ENCODE assay signal across 1 cellular context in the genomic region with DNA sequence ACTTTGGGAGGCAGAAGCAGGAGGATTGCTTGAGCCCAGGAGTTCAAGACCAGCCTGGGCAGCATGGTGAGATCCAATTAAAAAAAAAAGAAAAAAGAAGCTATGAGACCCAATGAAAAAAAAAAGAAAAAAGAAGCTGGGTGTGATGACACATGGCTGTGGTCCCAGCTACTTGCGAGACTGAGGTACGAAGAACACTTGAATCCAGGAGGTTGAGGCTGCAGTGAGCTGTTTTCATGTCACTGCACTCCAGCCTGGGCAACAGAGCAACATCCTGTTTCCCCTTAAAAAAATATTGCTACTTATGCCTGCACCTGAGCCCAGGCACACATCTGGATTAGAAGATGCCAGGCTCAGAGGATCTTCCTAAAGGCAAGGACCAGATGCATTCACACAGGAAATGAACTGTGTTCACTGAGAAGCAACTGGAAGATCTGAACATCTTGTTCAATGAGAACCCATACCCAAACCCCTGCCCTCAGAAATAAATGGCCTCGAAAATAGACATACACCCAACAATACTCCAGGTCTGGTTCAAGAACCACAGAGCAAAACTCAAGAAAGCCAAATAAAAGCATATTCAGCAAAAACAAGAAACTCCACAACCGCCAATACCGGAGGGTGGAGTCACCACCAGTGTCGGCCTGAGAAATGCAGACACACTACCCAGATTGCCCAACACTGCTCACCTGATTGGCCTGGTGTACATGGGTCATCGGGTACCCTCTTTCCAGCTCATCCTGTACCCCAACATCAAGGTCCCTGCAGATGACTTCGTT.
TF ChIP-seq lines count a peak whose summit lies in the region.

No MANE protein-coding gene starts in this region.

TF ChIP-seq in K562, 482 proteins besides CTCF, POLR2A, EP300 and RAD21 (continued from another document):
- TF ChIP-seq, protein P1, sequence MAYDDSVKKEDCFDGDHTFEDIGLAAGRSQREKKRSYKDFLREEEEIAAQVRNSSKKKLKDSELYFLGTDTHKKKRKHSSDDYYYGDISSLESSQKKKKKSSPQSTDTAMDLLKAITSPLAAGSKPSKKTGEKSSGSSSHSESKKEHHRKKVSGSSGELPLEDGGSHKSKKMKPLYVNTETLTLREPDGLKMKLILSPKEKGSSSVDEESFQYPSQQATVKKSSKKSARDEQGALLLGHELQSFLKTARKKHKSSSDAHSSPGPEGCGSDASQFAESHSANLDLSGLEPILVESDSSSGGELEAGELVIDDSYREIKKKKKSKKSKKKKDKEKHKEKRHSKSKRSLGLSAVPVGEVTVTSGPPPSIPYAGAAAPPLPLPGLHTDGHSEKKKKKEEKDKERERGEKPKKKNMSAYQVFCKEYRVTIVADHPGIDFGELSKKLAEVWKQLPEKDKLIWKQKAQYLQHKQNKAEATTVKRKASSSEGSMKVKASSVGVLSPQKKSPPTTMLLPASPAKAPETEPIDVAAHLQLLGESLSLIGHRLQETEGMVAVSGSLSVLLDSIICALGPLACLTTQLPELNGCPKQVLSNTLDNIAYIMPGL (CRISPR knock-in tag; IDR thresholded peaks at IDR 0.05) = no peak
- TF ChIP-seq RB1 (IDR thresholded peaks at IDR 0.05; ENCODE audit: low read depth) (no peak), FOXP1 (CRISPR knock-in tag; IDR thresholded peaks at IDR 0.05) (no peak), ZNF316 (IDR thresholded peaks at IDR 0.05) (peak; percentile 89), MAFF (IDR thresholded peaks at IDR 0.05; ENCODE audit: low read length) (peak; percentile 51), MAFG (tag; conservative IDR thresholded peaks at IDR 0.05) (peak; percentile 68)
- TF ChIP-seq, protein P2, sequence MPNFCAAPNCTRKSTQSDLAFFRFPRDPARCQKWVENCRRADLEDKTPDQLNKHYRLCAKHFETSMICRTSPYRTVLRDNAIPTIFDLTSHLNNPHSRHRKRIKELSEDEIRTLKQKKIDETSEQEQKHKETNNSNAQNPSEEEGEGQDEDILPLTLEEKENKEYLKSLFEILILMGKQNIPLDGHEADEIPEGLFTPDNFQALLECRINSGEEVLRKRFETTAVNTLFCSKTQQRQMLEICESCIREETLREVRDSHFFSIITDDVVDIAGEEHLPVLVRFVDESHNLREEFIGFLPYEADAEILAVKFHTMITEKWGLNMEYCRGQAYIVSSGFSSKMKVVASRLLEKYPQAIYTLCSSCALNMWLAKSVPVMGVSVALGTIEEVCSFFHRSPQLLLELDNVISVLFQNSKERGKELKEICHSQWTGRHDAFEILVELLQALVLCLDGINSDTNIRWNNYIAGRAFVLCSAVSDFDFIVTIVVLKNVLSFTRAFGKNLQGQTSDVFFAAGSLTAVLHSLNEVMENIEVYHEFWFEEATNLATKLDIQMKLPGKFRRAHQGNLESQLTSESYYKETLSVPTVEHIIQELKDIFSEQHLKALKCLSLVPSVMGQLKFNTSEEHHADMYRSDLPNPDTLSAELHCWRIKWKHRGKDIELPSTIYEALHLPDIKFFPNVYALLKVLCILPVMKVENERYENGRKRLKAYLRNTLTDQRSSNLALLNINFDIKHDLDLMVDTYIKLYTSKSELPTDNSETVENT (CRISPR knock-in tag; IDR thresholded peaks at IDR 0.05) = no peak
- TF ChIP-seq, protein P3, sequence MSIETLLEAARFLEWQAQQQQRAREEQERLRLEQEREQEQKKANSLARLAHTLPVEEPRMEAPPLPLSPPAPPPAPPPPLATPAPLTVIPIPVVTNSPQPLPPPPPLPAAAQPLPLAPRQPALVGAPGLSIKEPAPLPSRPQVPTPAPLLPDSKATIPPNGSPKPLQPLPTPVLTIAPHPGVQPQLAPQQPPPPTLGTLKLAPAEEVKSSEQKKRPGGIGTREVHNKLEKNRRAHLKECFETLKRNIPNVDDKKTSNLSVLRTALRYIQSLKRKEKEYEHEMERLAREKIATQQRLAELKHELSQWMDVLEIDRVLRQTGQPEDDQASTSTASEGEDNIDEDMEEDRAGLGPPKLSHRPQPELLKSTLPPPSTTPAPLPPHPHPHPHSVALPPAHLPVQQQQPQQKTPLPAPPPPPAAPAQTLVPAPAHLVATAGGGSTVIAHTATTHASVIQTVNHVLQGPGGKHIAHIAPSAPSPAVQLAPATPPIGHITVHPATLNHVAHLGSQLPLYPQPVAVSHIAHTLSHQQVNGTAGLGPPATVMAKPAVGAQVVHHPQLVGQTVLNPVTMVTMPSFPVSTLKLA (conservative IDR thresholded peaks at IDR 0.05) = no peak
TF ChIP-seq in K562: peak in this region for 4.
